1 cellular context compared by ENCODE assay signal in genomic region chr19:4177146-4177545, GRCh38.
TF ChIP-seq lines count a peak whose summit lies in the region.

No MANE protein-coding gene starts in this region.

TF ChIP-seq in HepG2, 621 proteins besides CTCF, POLR2A, EP300 and RAD21:
- TF ChIP-seq NR2C2 (CRISPR knock-in tag; IDR thresholded peaks at IDR 0.05; ENCODE audit: borderline replicate concordance) (no peak), ZNF746 (CRISPR knock-in tag; IDR thresholded peaks at IDR 0.05) (no peak), SKI (IDR thresholded peaks at IDR 0.05; ENCODE audit: partially characterized antibody) (no peak), DDIT3 (CRISPR knock-in tag; IDR thresholded peaks at IDR 0.05) (no peak), ZNF451 (CRISPR knock-in tag; IDR thresholded peaks at IDR 0.05) (no peak), ZNF768 (CRISPR knock-in tag; IDR thresholded peaks at IDR 0.05) (peak; percentile 95)
- TF ChIP-seq, protein P1, sequence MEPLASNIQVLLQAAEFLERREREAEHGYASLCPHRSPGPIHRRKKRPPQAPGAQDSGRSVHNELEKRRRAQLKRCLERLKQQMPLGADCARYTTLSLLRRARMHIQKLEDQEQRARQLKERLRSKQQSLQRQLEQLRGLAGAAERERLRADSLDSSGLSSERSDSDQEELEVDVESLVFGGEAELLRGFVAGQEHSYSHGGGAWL (CRISPR knock-in tag; IDR thresholded peaks at IDR 0.05) = no peak
